Comparison of ENCODE assay signal across 8 cellular contexts in genomic region chr1:53738205-53739108, GRCh38. TPM values are rescaled to one million over a fixed set of nuclear protein-coding genes. Genes with fewer than 3 reads are reported as not detected.
DNase-seq lines count a peak whose midpoint lies in the region; ATAC-seq, FAIRE-seq and TF ChIP-seq lines count a peak whose summit lies in the region.

No MANE protein-coding gene starts in this region.

- no peaks in the 10 kb centered on the region for H3K9me3 ChIP-seq in keratinocyte (ENCODE audit: control insufficient read depth, low read depth, low read length)
- no peaks in the 10 kb centered on the region for H3K9me3 ChIP-seq in suprapubic skin

- no peak for TF ChIP-seq POLR2A in suprapubic skin (IDR thresholded peaks at IDR 0.05)

- FAIRE-seq in keratinocyte (lab: Jason Lieb, UNC) = no peak
- FAIRE-seq in D721Med (lab: Jason Lieb, UNC) = no peak
- no peak for FAIRE-seq in HTR-8/SVneo (lab: Jason Lieb, UNC)

- no peaks in the 10 kb centered on the region for H3K9me1 ChIP-seq in keratinocyte (ENCODE audit: control insufficient read depth, extremely low read depth, insufficient read depth, low read length)

- peak overlapping the region; percentile 78 for H3K4me2 ChIP-seq in keratinocyte (ENCODE audit: control insufficient read depth, extremely low read depth, insufficient read depth, low read depth, low read length)

- DNase-seq in amniotic epithelial cell (ENCODE audit: low read depth) (peak; percentile 11), keratinocyte (ENCODE audit: low read depth, low spot score) (no peak), suprapubic skin (ENCODE audit: low spot score in 2 of 2) (no peak), D721Med (ENCODE audit: insufficient read length, low spot score) (no peak), HTR-8/SVneo (ENCODE audit: insufficient read length, low spot score) (no peak)

- TF ChIP-seq CTCF in GM12875 (IDR thresholded peaks at IDR 0.05; ENCODE audit: borderline replicate concordance, insufficient read depth, low read depth, low read length) (no peak), keratinocyte (optimal IDR thresholded peaks at IDR 0.05 in 1 of 3, IDR thresholded peaks at IDR 0.05 in 1 of 3, conservative IDR thresholded peaks at IDR 0.05 in 1 of 3; ENCODE audit: extremely low read depth in 1 of 3, insufficient read depth in 2 of 3, low read length in 3 of 3) (no peak), suprapubic skin (IDR thresholded peaks at IDR 0.05) (no peak), D721Med (IDR thresholded peaks at IDR 0.05; ENCODE audit: insufficient read depth, missing control alignments) (no peak)

- H3K36me3 ChIP-seq in keratinocyte (ENCODE audit: control insufficient read depth in 2 of 2, extremely low read depth in 1 of 2, insufficient read depth in 2 of 2, low read length in 2 of 2) (no peaks in the 10 kb centered on the region), suprapubic skin (no peaks in the 10 kb centered on the region)

- WGBS in suprapubic skin = 2% methylated on average over 37 of the region's 101 CpGs

- H3K4me3 ChIP-seq in GM12875 (ENCODE audit: low read depth, low read length) = peak overlapping the region; percentile 40
- H3K4me3 ChIP-seq in keratinocyte (ENCODE audit: control insufficient read depth in 2 of 3, extremely low read depth in 1 of 3, insufficient read depth in 2 of 3, low read depth in 1 of 3, low read length in 3 of 3) = peak overlapping the region; percentile 45 to 66 (median 55)
- H3K4me3 ChIP-seq in suprapubic skin = peak overlapping the region; percentile 69

- no peaks in the 10 kb centered on the region for H3K79me2 ChIP-seq in keratinocyte (ENCODE audit: control insufficient read depth, insufficient read depth, low read length)

- no peaks in the 10 kb centered on the region for H4K20me1 ChIP-seq in keratinocyte (ENCODE audit: control insufficient read depth, extremely low read depth, insufficient read depth, low read length)

- H3K4me1 ChIP-seq in keratinocyte (ENCODE audit: control insufficient read depth, extremely low read depth, insufficient read depth, low read length) = peaks cover 3% of the 10 kb centered on the region
- peaks cover 24% of the 10 kb centered on the region for H3K4me1 ChIP-seq in suprapubic skin

- H3K27me3 ChIP-seq in keratinocyte (ENCODE audit: control insufficient read depth, extremely low read depth, insufficient read depth, low read length) (peaks cover 58% of the 10 kb centered on the region), suprapubic skin (peaks cover 48% of the 10 kb centered on the region)

- peak overlapping the region; percentile 75 for H2AFZ ChIP-seq in keratinocyte (ENCODE audit: control insufficient read depth, low read length)

- H3K9ac ChIP-seq in keratinocyte (ENCODE audit: control insufficient read depth, extremely low read depth, insufficient read depth, low read length) = no peak overlapping the region

- ATAC-seq in HG02943 (IDR thresholded peaks at IDR 0.05; ENCODE audit: low read depth, unreplicated experiment) (peak; percentile 28), HG03442 (IDR thresholded peaks at IDR 0.05; ENCODE audit: unreplicated experiment) (no peak)

- dilution Hi-C loops in keratinocyte (cut with MboI; ENCODE audit: extremely low pct_ligation_motif_present, low sequenced_read_pairs) = no loop called here

- H3K27ac ChIP-seq in keratinocyte (ENCODE audit: control insufficient read depth, insufficient read depth, low read length) (no peak overlapping the region), suprapubic skin (no peak overlapping the region)

- no peak for TF ChIP-seq EP300 in suprapubic skin (IDR thresholded peaks at IDR 0.05)

RNA-seq across cellular contexts. Expression of gene GLIS1, which starts 0.5 kb away (rescaled TPM):
- not detected in 3 replicates for polyA plus RNA-seq in keratinocyte
- 0.27 TPM for polyA plus RNA-seq in keratinocyte (2011; ENCODE audit: low read depth)
- polyA plus RNA-seq in keratinocyte (2011; cell fraction: cytosol; rRNA removed) = not detected in 2 replicates
- not detected in 2 replicates for polyA plus RNA-seq in keratinocyte (2011; cell fraction: nucleus; rRNA removed)
- polyA plus RNA-seq in keratinocyte (2012; ENCODE audit: low replicate concordance) = 0.14 TPM in 1 of 2 replicates, not detected in the other
- polyA minus RNA-seq in keratinocyte = not detected in 3 replicates
- not detected for polyA minus RNA-seq in keratinocyte (2011; cell fraction: cytosol; rRNA and poly(A)+ RNA removed)
- polyA minus RNA-seq in keratinocyte (2011; cell fraction: nucleus; rRNA and poly(A)+ RNA removed) = not detected in 2 replicates
- 1 to 10 TPM in 1 of 4 donors, under 1 TPM in 3; 0.34 to 1.5 (median 0.59) TPM for total RNA-seq in suprapubic skin
